ENCODE assay signal across 31 cellular contexts in genomic region chr5:71884926-71885325, GRCh38.
"Had no signal": no experiment of that assay in that cellular context is flagged by ENCODE, and none has a peak within 500 bp of the region (broad histone marks: within the 10 kb centered on the region; RNA-seq: fewer than 3 reads in every experiment).

No MANE protein-coding gene starts in this region.

- H3K4me1 ChIP-seq: body of pancreas had no signal

- H3K27ac ChIP-seq: adrenal gland, body of pancreas, cardiac muscle cell, coronary artery, dorsolateral prefrontal cortex had no signal

- DNase-seq: activated CD4-positive, alpha-beta T cell treated with anti-CD3 and anti-CD28 coated beads for 36 hours; activated CD4-positive, alpha-beta T cell treated with anti-CD3 and anti-CD28 coated beads, Interleukin-2, amount 10 ng/mL, durations not matched to agents 7 days and 5 days; activated CD4-positive, alpha-beta T cell treated with anti-CD3 and anti-CD28 coated beads, Interleukin-2, amount 50 U/mL, for 48 hours; activated CD4-positive, CD25-positive, alpha-beta regulatory T cell; activated CD4-positive, CD25-positive, alpha-beta regulatory T cell treated with anti-CD3 and anti-CD28 coated beads, Interleukin-2, amount 50 U/mL, for 72 hours; activated CD8-positive, alpha-beta memory T cell treated with anti-CD3 and anti-CD28 coated beads for 24 hours; activated CD8-positive, alpha-beta T cell treated with anti-CD3 and anti-CD28 coated beads for 36 hours; activated effector memory CD4-positive, alpha-beta T cell treated with anti-CD3 and anti-CD28 coated beads, Interleukin-2, amount 50 U/mL, for 16 hours; activated naive CD4-positive, alpha-beta T cell treated with anti-CD3 and anti-CD28 coated beads for 36 hours; activated naive CD8-positive, alpha-beta T cell treated with anti-CD3 and anti-CD28 coated beads for 36 hours; activated naive CD8-positive, alpha-beta T cell treated with anti-CD3 and anti-CD28 coated beads, Interleukin-2, amount 50 U/mL, for 24 hours; activated T-cell treated with anti-CD3 and anti-CD28 coated beads, Interleukin-2, amount 50 U/mL, for 48 hours; adrenal gland; amygdala; aorta; body of pancreas; central memory CD4-positive, alpha-beta T cell; cerebellar nuclear complex; dorsolateral prefrontal cortex; effector memory CD4-positive, alpha-beta T cell; endodermal cell; foreskin fibroblast; head of caudate nucleus; T-helper 2 cell had no signal

- H3K27ac Mint-ChIP-seq: activated CD4-positive, alpha-beta T cell treated with anti-CD3 and anti-CD28 coated beads for 36 hours; activated CD4-positive, alpha-beta T cell treated with anti-CD3 and anti-CD28 coated beads, Interleukin-2, amount 10 ng/mL, durations not matched to agents 7 days and 5 days; activated CD8-positive, alpha-beta T cell treated with anti-CD3 and anti-CD28 coated beads for 36 hours; activated naive CD4-positive, alpha-beta T cell treated with anti-CD3 and anti-CD28 coated beads for 36 hours; activated naive CD4-positive, alpha-beta T cell treated with anti-CD3 and anti-CD28 coated beads, Interleukin-2, amount 50 U/mL, for 24 hours; activated naive CD8-positive, alpha-beta T cell treated with anti-CD3 and anti-CD28 coated beads for 36 hours; activated naive CD8-positive, alpha-beta T cell treated with anti-CD3 and anti-CD28 coated beads, Interleukin-2, amount 50 U/mL, for 24 hours; activated T-helper 1 cell treated with anti-CD3 and anti-CD28 coated beads, Interleukin-12 subunit alpha, Interleukin-12 subunit beta, Interleukin-2, Interleukin-4 antibody, amounts not matched to agents 30 ng/mL and 10 ng/mL and 1 ng/mL, durations not matched to agents 14 hours and 24 hours and 36 hours; activated T-helper 2 cell treated with anti-CD3 and anti-CD28 coated beads, Interferon-gamma antibody, Interleukin-2, Interleukin-4, amounts not matched to agents 10 μg/mL and 5 μg/mL and 100 μg/mL, durations not matched to agents 14 hours and 24 hours and 36 hours; dendritic cell treated with granulocyte-macrophage colony-stimulating factor and Interleukin-4, amounts not matched to agents 40 ng/mL and 50 ng/mL, for 4 days; endodermal cell had no signal

- H3K36me3 Mint-ChIP-seq: activated naive CD4-positive, alpha-beta T cell treated with anti-CD3 and anti-CD28 coated beads, Interleukin-2, amount 50 U/mL, for 24 hours; activated naive CD8-positive, alpha-beta T cell treated with anti-CD3 and anti-CD28 coated beads for 36 hours had no signal

- H3K9me3 ChIP-seq: adrenal gland, body of pancreas had no signal

- H3K4me3 ChIP-seq: adrenal gland, body of pancreas, cardiac muscle cell, coronary artery, dorsolateral prefrontal cortex had no signal

- ATAC-seq: activated CD4-positive, alpha-beta T cell treated with anti-CD3 and anti-CD28 coated beads for 36 hours; activated CD8-positive, alpha-beta T cell treated with anti-CD3 and anti-CD28 coated beads for 36 hours; activated naive CD8-positive, alpha-beta T cell treated with anti-CD3 and anti-CD28 coated beads, Interleukin-2, amount 50 U/mL, for 24 hours; body of pancreas; esophagus mucosa had no signal

- H3K4me3 Mint-ChIP-seq: activated CD4-positive, alpha-beta T cell treated with anti-CD3 and anti-CD28 coated beads for 36 hours; activated CD4-positive, alpha-beta T cell treated with anti-CD3 and anti-CD28 coated beads, Interleukin-2, amount 10 ng/mL, durations not matched to agents 7 days and 5 days; activated CD8-positive, alpha-beta T cell treated with anti-CD3 and anti-CD28 coated beads for 36 hours; activated naive CD4-positive, alpha-beta T cell treated with anti-CD3 and anti-CD28 coated beads for 36 hours; activated naive CD4-positive, alpha-beta T cell treated with anti-CD3 and anti-CD28 coated beads, Interleukin-2, amount 50 U/mL, for 24 hours; activated naive CD8-positive, alpha-beta T cell treated with anti-CD3 and anti-CD28 coated beads for 36 hours; activated naive CD8-positive, alpha-beta T cell treated with anti-CD3 and anti-CD28 coated beads, Interleukin-2, amount 50 U/mL, for 24 hours; activated T-helper 1 cell treated with anti-CD3 and anti-CD28 coated beads, Interleukin-12 subunit alpha, Interleukin-12 subunit beta, Interleukin-2, Interleukin-4 antibody, amounts not matched to agents 30 ng/mL and 10 ng/mL and 1 ng/mL, durations not matched to agents 14 hours and 24 hours and 36 hours; dendritic cell treated with granulocyte-macrophage colony-stimulating factor and Interleukin-4, amounts not matched to agents 40 ng/mL and 50 ng/mL, for 4 days; endodermal cell had no signal

- H3K27me3 ChIP-seq: adrenal gland, body of pancreas, cardiac muscle cell, dorsolateral prefrontal cortex had no signal

- H3K9me3 Mint-ChIP-seq: activated CD8-positive, alpha-beta T cell treated with anti-CD3 and anti-CD28 coated beads for 36 hours; activated naive CD4-positive, alpha-beta T cell treated with anti-CD3 and anti-CD28 coated beads for 36 hours; dendritic cell treated with granulocyte-macrophage colony-stimulating factor and Interleukin-4, amounts not matched to agents 40 ng/mL and 50 ng/mL, for 4 days had no signal

- H3K27me3 Mint-ChIP-seq: activated CD4-positive, alpha-beta T cell treated with anti-CD3 and anti-CD28 coated beads, Interleukin-2, amount 10 ng/mL, durations not matched to agents 7 days and 5 days; activated naive CD4-positive, alpha-beta T cell treated with anti-CD3 and anti-CD28 coated beads, Interleukin-2, amount 50 U/mL, for 24 hours had no signal

- H3K36me3 ChIP-seq: adrenal gland, cardiac muscle cell had no signal
